8 cellular contexts compared by ENCODE assay signal in the genomic region with DNA sequence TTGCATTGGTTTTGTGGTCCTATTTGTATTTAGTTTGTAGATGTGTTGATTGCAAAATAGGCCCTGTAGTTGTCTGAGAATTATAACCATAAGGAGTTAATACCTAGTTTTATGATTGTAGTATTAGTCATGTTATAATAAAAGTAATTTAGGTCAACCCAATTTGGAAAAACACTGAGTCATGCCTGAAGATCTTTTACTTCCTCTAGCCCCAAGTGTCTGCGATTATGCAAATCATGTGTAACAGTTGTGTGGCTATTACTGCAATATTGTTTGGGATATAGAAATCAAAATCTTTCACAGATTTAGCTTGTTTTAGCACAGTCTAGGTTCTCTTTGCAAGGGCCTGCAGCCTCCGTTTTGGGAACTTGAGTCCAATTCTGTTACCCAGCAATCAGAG. TPM values are rescaled to one million over a fixed set of nuclear protein-coding genes. Genes with fewer than 3 reads are reported as not detected.
A peak's percentile ranks its signal among the peaks of the same experiment; 100 is the strongest.
DNase-seq lines count a peak whose midpoint lies in the region; ATAC-seq and TF ChIP-seq lines count a peak whose summit lies in the region.

No MANE protein-coding gene starts in this region.

- peak overlapping the region; percentile 55 for H3K27ac Mint-ChIP-seq in chondrocyte (ENCODE audit: unreplicated experiment)
- H3K27ac Mint-ChIP-seq in activated CD4-positive, alpha-beta memory T cell treated with anti-CD3 and anti-CD28 coated beads, Interleukin-2, amount 10 ng/mL, durations not matched to agents 7 days and 5 days, result no peak overlapping the region

- no peaks in the 10 kb centered on the region for H3K9me3 ChIP-seq in Karpas-422 (ENCODE audit: low read length)

- TF ChIP-seq CTCF in chondrocyte (IDR thresholded peaks at IDR 0.05), result no peak

- DNase-seq in CD1c-positive myeloid dendritic cell (ENCODE audit: extremely low spot score) (peak; percentile 74), Karpas-422 (peak; percentile 80), chondrocyte (ENCODE audit: low spot score) (no peak), renal cortical epithelial cell (ENCODE audit: low read depth) (peak; percentile 84), COR-L47 (lab: John Stamatoyannopoulos, UW) (no peak), mesenteric fat pad (ENCODE audit: low spot score) (no peak)
- no peak for DNase-seq in activated CD4-positive, alpha-beta memory T cell treated with anti-CD3 and anti-CD28 coated beads, Interleukin-2, amount 10 ng/mL, durations not matched to agents 7 days and 5 days

- H3K27me3 ChIP-seq in Karpas-422 (ENCODE audit: low read length), result no peaks in the 10 kb centered on the region

- H3K36me3 ChIP-seq in Karpas-422 (ENCODE audit: insufficient read depth, low read length), result no peaks in the 10 kb centered on the region

- peaks cover 8% of the 10 kb centered on the region for H3K36me3 Mint-ChIP-seq in chondrocyte (ENCODE audit: low read depth)
- peaks cover 6% of the 10 kb centered on the region for H3K36me3 Mint-ChIP-seq in activated CD4-positive, alpha-beta memory T cell treated with anti-CD3 and anti-CD28 coated beads, Interleukin-2, amount 10 ng/mL, durations not matched to agents 7 days and 5 days (ENCODE audit: low read depth)

- ATAC-seq in GM21390 (IDR thresholded peaks at IDR 0.05; ENCODE audit: unreplicated experiment), result peak; percentile 86

- 0 out of 2 replicates have a peak overlapping the region, but pooled peaks have one; percentile 2 for H3K4me3 ChIP-seq in Karpas-422 (ENCODE audit: low read length)

- peak overlapping the region; percentile 61 for H2AFZ ChIP-seq in Karpas-422 (ENCODE audit: low read length)

- H3K9me2 ChIP-seq in Karpas-422 (replicated peaks; ENCODE audit: insufficient read depth, low read length), result no peaks in the 10 kb centered on the region

- POLR2A ChIA-PET in activated CD4-positive, alpha-beta memory T cell treated with anti-CD3 and anti-CD28 coated beads, Interleukin-2, amount 10 ng/mL, durations not matched to agents 7 days and 5 days (lab: Charles Lee), result interaction anchor here (1.2 kb wide), 1 partner anchor 37 kb away, joined by 4 read pairs; the partner anchor contains the start of gene TMEM165

- H3K4me1 Mint-ChIP-seq in chondrocyte (ENCODE audit: low read depth), result peaks cover 32% of the 10 kb centered on the region
- H3K4me1 Mint-ChIP-seq in activated CD4-positive, alpha-beta memory T cell treated with anti-CD3 and anti-CD28 coated beads, Interleukin-2, amount 10 ng/mL, durations not matched to agents 7 days and 5 days, result peaks cover 15% of the 10 kb centered on the region

- no peak overlapping the region for H3K4me3 Mint-ChIP-seq in chondrocyte (ENCODE audit: unreplicated experiment)
- H3K4me3 Mint-ChIP-seq in activated CD4-positive, alpha-beta memory T cell treated with anti-CD3 and anti-CD28 coated beads, Interleukin-2, amount 10 ng/mL, durations not matched to agents 7 days and 5 days, result no peak overlapping the region

- peak overlapping the region; percentile 57 for H3K4me2 ChIP-seq in Karpas-422 (ENCODE audit: low read depth, low read length, poor library complexity, severe bottlenecking)

- CTCF ChIA-PET in activated CD4-positive, alpha-beta memory T cell treated with anti-CD3 and anti-CD28 coated beads, Interleukin-2, amount 10 ng/mL, durations not matched to agents 7 days and 5 days (lab: Charles Lee), result interaction anchor here (1.3 to 2.0 kb wide), 2 partner anchors 13 to 37 kb away, joined by 3 to 10 read pairs; partner anchors contain the start of genes SRD5A3 and TMEM165

- peaks cover 14% of the 10 kb centered on the region for H3K4me1 ChIP-seq in Karpas-422 (ENCODE audit: low read length)

- no peaks in the 10 kb centered on the region for H4K20me1 ChIP-seq in Karpas-422 (ENCODE audit: insufficient read depth, low read depth, low read length)

- H3K27ac ChIP-seq in Karpas-422 (ENCODE audit: low read length), result peak overlapping the region; percentile 60

- no peaks in the 10 kb centered on the region for H3K9me3 Mint-ChIP-seq in chondrocyte (ENCODE audit: low read depth)
- no peaks in the 10 kb centered on the region for H3K9me3 Mint-ChIP-seq in activated CD4-positive, alpha-beta memory T cell treated with anti-CD3 and anti-CD28 coated beads, Interleukin-2, amount 10 ng/mL, durations not matched to agents 7 days and 5 days

- peak overlapping the region; percentile 10; the same call in 1 of the 2 replicates for H3K9ac ChIP-seq in Karpas-422 (ENCODE audit: low read length)

- no peaks in the 10 kb centered on the region for H3K27me3 Mint-ChIP-seq in chondrocyte (ENCODE audit: low read depth)
- no peaks in the 10 kb centered on the region for H3K27me3 Mint-ChIP-seq in activated CD4-positive, alpha-beta memory T cell treated with anti-CD3 and anti-CD28 coated beads, Interleukin-2, amount 10 ng/mL, durations not matched to agents 7 days and 5 days

- H3K79me2 ChIP-seq in Karpas-422 (ENCODE audit: low read length), result no peaks in the 10 kb centered on the region

RNA-seq across cellular contexts. Expression of gene SRD5A3, which starts 12.6 kb away (rescaled TPM):
- total RNA-seq in Karpas-422 (2014; rRNA removed; shearing (Covaris generic); ENCODE audit: low replicate concordance), result 15.6 and 25.7 TPM in 2 replicates
- 23.9 to 31.4 TPM (median 29.0 TPM) in 3 replicates for total RNA-seq in chondrocyte
- 10.8 and 12.0 TPM in 2 replicates for total RNA-seq in renal cortical epithelial cell
- 18.3 TPM for total RNA-seq in mesenteric fat pad
- 10 to 100 TPM; 11.8 to 12.0 TPM for total RNA-seq in activated CD4-positive, alpha-beta memory T cell treated with anti-CD3 and anti-CD28 coated beads, Interleukin-2, amount 10 ng/mL, durations not matched to agents 7 days and 5 days

RNA-seq across cellular contexts. Expression of gene TMEM165, which starts 37.1 kb away (rescaled TPM):
- 118 and 165 TPM in 2 replicates for total RNA-seq in Karpas-422 (2014; rRNA removed; shearing (Covaris generic); ENCODE audit: low replicate concordance)
- 110 to 129 TPM (median 111 TPM) in 3 replicates for total RNA-seq in chondrocyte
- total RNA-seq in renal cortical epithelial cell, result 188 and 221 TPM in 2 replicates
- 211 TPM for total RNA-seq in mesenteric fat pad
- 10 to 100 TPM; 68.2 to 70.1 TPM for total RNA-seq in activated CD4-positive, alpha-beta memory T cell treated with anti-CD3 and anti-CD28 coated beads, Interleukin-2, amount 10 ng/mL, durations not matched to agents 7 days and 5 days

Comparison
In these comparisons a context has a peak if more than half of its experiments do, and no peak if none do; other contexts are left out.
1. DNase-seq: peak in CD1c-positive myeloid dendritic cell (single experiment), Karpas-422 (single experiment) and renal cortical epithelial cell (single experiment); none in chondrocyte (single experiment), COR-L47 (single experiment), mesenteric fat pad (single experiment) and activated CD4-positive, alpha-beta memory T cell treated with anti-CD3 and anti-CD28 coated beads, Interleukin-2, amount 10 ng/mL, durations not matched to agents 7 days and 5 days (single experiment).